In the genomic region with DNA sequence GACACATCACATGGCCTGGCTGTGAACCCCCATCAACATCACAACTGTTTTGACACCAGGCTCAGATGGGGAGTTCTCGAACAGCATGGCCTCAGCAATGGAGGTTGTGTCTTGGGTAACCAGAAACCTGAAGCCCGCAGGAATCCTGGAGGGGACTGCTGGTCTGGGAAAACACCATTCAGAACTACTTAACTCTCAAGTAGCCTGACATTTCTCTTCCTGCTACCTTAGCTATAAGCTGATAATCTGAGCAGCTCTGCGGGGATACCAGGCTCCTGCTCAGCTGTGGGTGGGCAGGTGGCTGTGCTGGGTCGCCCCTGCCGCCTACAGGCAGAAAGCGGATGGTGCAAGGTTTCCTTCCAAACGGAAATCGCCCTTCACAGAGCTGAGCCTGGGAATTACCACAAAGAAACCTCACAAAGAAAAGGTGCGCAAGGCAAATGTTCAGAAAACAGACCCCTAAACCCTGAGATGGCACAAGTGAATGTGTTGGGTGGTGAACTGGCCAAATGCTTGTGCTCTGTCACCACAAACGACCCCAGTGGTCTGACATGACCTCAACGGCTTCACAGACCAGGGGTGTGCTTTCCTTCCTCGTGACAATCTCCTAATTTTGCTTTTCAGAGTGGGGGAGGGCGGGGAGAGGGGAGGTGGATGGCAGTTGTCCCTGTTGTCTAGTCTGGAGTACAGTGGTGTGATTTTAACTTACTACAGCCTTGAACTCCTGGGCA, we compare ENCODE assay signal across 1 cellular context.
TF ChIP-seq lines count a peak whose summit lies in the region.

No MANE protein-coding gene starts in this region.

TF ChIP-seq in HepG2, 621 proteins besides CTCF, POLR2A, EP300 and RAD21 (continued from another document):
- TF ChIP-seq, protein P1, sequence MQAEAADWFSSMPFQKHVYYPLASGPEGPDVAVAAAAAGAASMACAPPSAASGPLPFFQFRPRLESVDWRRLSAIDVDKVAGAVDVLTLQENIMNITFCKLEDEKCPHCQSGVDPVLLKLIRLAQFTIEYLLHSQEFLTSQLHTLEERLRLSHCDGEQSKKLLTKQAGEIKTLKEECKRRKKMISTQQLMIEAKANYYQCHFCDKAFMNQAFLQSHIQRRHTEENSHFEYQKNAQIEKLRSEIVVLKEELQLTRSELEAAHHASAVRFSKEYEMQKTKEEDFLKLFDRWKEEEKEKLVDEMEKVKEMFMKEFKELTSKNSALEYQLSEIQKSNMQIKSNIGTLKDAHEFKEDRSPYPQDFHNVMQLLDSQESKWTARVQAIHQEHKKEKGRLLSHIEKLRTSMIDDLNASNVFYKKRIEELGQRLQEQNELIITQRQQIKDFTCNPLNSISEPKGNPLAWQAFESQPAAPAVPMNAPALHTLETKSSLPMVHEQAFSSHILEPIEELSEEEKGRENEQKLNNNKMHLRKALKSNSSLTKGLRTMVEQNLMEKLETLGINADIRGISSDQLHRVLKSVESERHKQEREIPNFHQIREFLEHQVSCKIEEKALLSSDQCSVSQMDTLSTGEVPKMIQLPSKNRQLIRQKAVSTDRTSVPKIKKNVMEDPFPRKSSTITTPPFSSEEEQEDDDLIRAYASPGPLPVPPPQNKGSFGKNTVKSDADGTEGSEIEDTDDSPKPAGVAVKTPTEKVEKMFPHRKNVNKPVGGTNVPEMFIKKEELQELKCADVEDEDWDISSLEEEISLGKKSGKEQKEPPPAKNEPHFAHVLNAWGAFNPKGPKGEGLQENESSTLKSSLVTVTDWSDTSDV (CRISPR knock-in tag; IDR thresholded peaks at IDR 0.05): no peak
- TF ChIP-seq ZNF792 (CRISPR knock-in tag; IDR thresholded peaks at IDR 0.05) (peak; percentile 47; the same call in 1 of the 2 replicates), ZNF557 (CRISPR knock-in tag; IDR thresholded peaks at IDR 0.05) (no peak)
TF ChIP-seq in HepG2: peak in this region for 155.
